ENCODE assay signal across 10 cellular contexts in genomic region chr11:3195251-3196160, GRCh38. TPM values are rescaled to one million over a fixed set of nuclear protein-coding genes. Genes with fewer than 3 reads are reported as not detected.
DNase-seq lines count a peak whose midpoint lies in the region; ATAC-seq and TF ChIP-seq lines count a peak whose summit lies in the region.
"Had no signal": no experiment of that assay in that cellular context is flagged by ENCODE, and none has a peak within 500 bp of the region (broad histone marks: within the 10 kb centered on the region; RNA-seq: fewer than 3 reads in every experiment).

No MANE protein-coding gene starts in this region.

- WGBS in H9 (ENCODE audit: extremely low coverage, insufficient read length, low lambda C conversion rate), result no CpG with 5 or more reads among the region's 22 CpGs

- H3K9me3 Mint-ChIP-seq in H9, result no peaks in the 10 kb centered on the region
- H3K9me3 Mint-ChIP-seq: activated T-helper 17 cell treated with anti-CD3 and anti-CD28 coated beads, Interleukin-2, amount 50 U/mL, for 72 hours had no signal

- DNase-seq in H9 (peak; percentile 38), SKM-1 treated with dmso at 0.1 percent for 144 hours (lab: John Stamatoyannopoulos, UW; ENCODE audit: unreplicated experiment) (peak; percentile 7), fibroblast of villous mesenchyme (ENCODE audit: low read depth) (peak; percentile 47), sciatic nerve (ENCODE audit: low spot score) (peak; percentile 59), NCI-H1436 treated with DMSO at 0.1 percent for 48 hours (lab: John Stamatoyannopoulos, UW) (no peak), NCI-H446 treated with DMSO at 0.1 percent for 48 hours (lab: John Stamatoyannopoulos, UW) (no peak)

- H3K9ac ChIP-seq in H9 (ENCODE audit: extremely low read depth, insufficient read length, low read length), result no peak overlapping the region

- H4K5ac ChIP-seq in H9 (ENCODE audit: insufficient read length, low read depth, low read length), result no peak overlapping the region

- H3K18ac ChIP-seq in H9 (ENCODE audit: insufficient read length, low read depth, low read length), result no peak overlapping the region

- peaks cover 2% of the 10 kb centered on the region; the same call in 1 of the 2 replicates for H3K4me1 ChIP-seq in H9 (ENCODE audit: insufficient read depth, low read length)

- no peak overlapping the region for H2BK5ac ChIP-seq in H9 (ENCODE audit: insufficient read length, low read length)

- H3K56ac ChIP-seq in H9 (ENCODE audit: insufficient read length, low read depth, low read length), result no peak overlapping the region

- TF ChIP-seq CTCF in H9 (conservative IDR thresholded peaks at IDR 0.05) (peak; percentile 44; the same call in 2 of the 3 replicates), fibroblast of villous mesenchyme (IDR thresholded peaks at IDR 0.05; ENCODE audit: insufficient read depth, low read depth, low read length) (peak; percentile 66)

- no peak overlapping the region for H3T11ph ChIP-seq in H9 (ENCODE audit: low read length)

- H4K20me1 ChIP-seq in H9 (ENCODE audit: control insufficient read depth, insufficient read depth, insufficient read length), result no peaks in the 10 kb centered on the region

- peak; percentile 59 for ATAC-seq in sciatic nerve
- no peak for ATAC-seq in HG03196 (IDR thresholded peaks at IDR 0.05; ENCODE audit: unreplicated experiment)
- no peak for ATAC-seq in HG02970 (IDR thresholded peaks at IDR 0.05; ENCODE audit: low FRiP score, unreplicated experiment)
- ATAC-seq: activated T-helper 17 cell treated with anti-CD3 and anti-CD28 coated beads, Interleukin-2, amount 50 U/mL, for 72 hours had no signal

- no peak overlapping the region for H3K4me2 ChIP-seq in H9 (ENCODE audit: insufficient read depth, insufficient read length, low read length)

- H2BK20ac ChIP-seq in H9 (ENCODE audit: low read depth, low read length, poor library complexity, severe bottlenecking), result no peak overlapping the region

- H3K9me3 ChIP-seq in H9 (ENCODE audit: control insufficient read depth, low read depth, low read length), result no peaks in the 10 kb centered on the region

- no peaks in the 10 kb centered on the region for H3K79me2 ChIP-seq in H9 (ENCODE audit: insufficient read depth, low read length)

- no peaks in the 10 kb centered on the region for H3K23me2 ChIP-seq in H9 (ENCODE audit: insufficient read length, low read depth, low read length, poor library complexity, severe bottlenecking)

- no peaks in the 10 kb centered on the region for H3K79me1 ChIP-seq in H9 (ENCODE audit: insufficient read depth, low read depth, low read length, poor library complexity, severe bottlenecking)

- no peak overlapping the region for H2BK120ac ChIP-seq in H9 (ENCODE audit: low read depth, low read length, poor library complexity, severe bottlenecking)

- no peak overlapping the region for H2AFZ ChIP-seq in H9 (ENCODE audit: low read length)

- no peak overlapping the region for H4K91ac ChIP-seq in H9 (ENCODE audit: insufficient read length, low read depth, low read length)

- H3K4me3 Mint-ChIP-seq in H9, result no peak overlapping the region
- H3K4me3 Mint-ChIP-seq: activated T-helper 17 cell treated with anti-CD3 and anti-CD28 coated beads, Interleukin-2, amount 50 U/mL, for 72 hours had no signal

- peaks cover 17% of the 10 kb centered on the region for H3K27me3 Mint-ChIP-seq in H9 (ENCODE audit: low read depth)

- H3K27ac ChIP-seq in H9 (ENCODE audit: insufficient read length, low read depth, low read length), result no peak overlapping the region

- H3K23ac ChIP-seq in H9 (ENCODE audit: insufficient read length, low read depth, low read length), result no peak overlapping the region

- H3K4me3 ChIP-seq in fibroblast of villous mesenchyme (ENCODE audit: low read depth, low read length), result no peak overlapping the region

- H3K14ac ChIP-seq in H9 (ENCODE audit: insufficient read depth, low read length), result no peak overlapping the region

- no peak overlapping the region for H2AK5ac ChIP-seq in H9 (ENCODE audit: insufficient read length, low read length)

- H3K27ac Mint-ChIP-seq in H9, result peak overlapping the region in 2 of 3 experiments; percentile 6 to 41; a peak in 3 of 7 replicates
- H3K27ac Mint-ChIP-seq: activated T-helper 17 cell treated with anti-CD3 and anti-CD28 coated beads, Interleukin-2, amount 50 U/mL, for 72 hours had no signal

- H4K8ac ChIP-seq in H9 (replicated peaks; ENCODE audit: insufficient read length, low read depth, low read length), result no peak overlapping the region

- no peak overlapping the region for H2BK15ac ChIP-seq in H9 (ENCODE audit: low read depth, low read length)

- peaks cover 12 to 25% of the 10 kb centered on the region in 2 experiments for H3K4me1 Mint-ChIP-seq in H9
- H3K4me1 Mint-ChIP-seq: activated T-helper 17 cell treated with anti-CD3 and anti-CD28 coated beads, Interleukin-2, amount 50 U/mL, for 72 hours had no signal

- H2BK12ac ChIP-seq in H9 (ENCODE audit: insufficient read length, low read depth, low read length), result no peak overlapping the region

- intact Hi-C loops in sciatic nerve (cut with DNase I), result no loop called here

- no peak overlapping the region for H3K4ac ChIP-seq in H9 (ENCODE audit: low read depth, low read length)

- no peaks in the 10 kb centered on the region for H3K27me3 ChIP-seq in H9 (ENCODE audit: insufficient read depth, low read length)

- no peaks in the 10 kb centered on the region; a peak in 1 of 7 replicates for H3K36me3 Mint-ChIP-seq in H9 (ENCODE audit: insufficient read depth in 1 of 3, low read depth in 3 of 3)

RNA-seq across cellular contexts. Expression of gene MRGPRG, which starts 23.1 kb away (rescaled TPM):
- total RNA-seq in H9 (2021) (not detected in 2 replicates), fibroblast of villous mesenchyme (not detected in 2 replicates), sciatic nerve (not detected)
- total RNA-seq: activated T-helper 17 cell treated with anti-CD3 and anti-CD28 coated beads, Interleukin-2, amount 50 U/mL, for 72 hours; omental fat pad had no signal

RNA-seq across cellular contexts. Expression of gene OSBPL5, which starts 30.4 kb away (rescaled TPM):
- total RNA-seq in H9 (2021) (11.1 and 16.1 TPM in 2 replicates), fibroblast of villous mesenchyme (49.7 and 55.7 TPM in 2 replicates), sciatic nerve (58.3 TPM)

RNA-seq across cellular contexts. Expression of gene MRGPRE, which starts 36.7 kb away (rescaled TPM):
- total RNA-seq in H9 (2021) (not detected in 2 replicates), fibroblast of villous mesenchyme (not detected in 2 replicates), sciatic nerve (not detected)
- total RNA-seq: activated T-helper 17 cell treated with anti-CD3 and anti-CD28 coated beads, Interleukin-2, amount 50 U/mL, for 72 hours; omental fat pad had no signal

Comparison
In these comparisons a context has a peak if more than half of its experiments do, and no peak if none do; other contexts are left out.
1. DNase-seq: peak in H9 (single experiment), SKM-1 treated with dmso at 0.1 percent for 144 hours (single experiment), fibroblast of villous mesenchyme (single experiment) and sciatic nerve (single experiment); none in NCI-H1436 treated with DMSO at 0.1 percent for 48 hours (single experiment) and NCI-H446 treated with DMSO at 0.1 percent for 48 hours (single experiment).